In genomic region chr4:7477695-7478094, GRCh38 we compare ENCODE assay signal across 2 cellular contexts.
TF ChIP-seq lines count a peak whose summit lies in the region.

No MANE protein-coding gene starts in this region.

TF ChIP-seq in HepG2, 621 proteins besides CTCF, POLR2A, EP300 and RAD21:
- TF ChIP-seq ZNF24 (IDR thresholded peaks at IDR 0.05) (no peak), ZNF629 (CRISPR knock-in tag; conservative IDR thresholded peaks at IDR 0.05) (peak; percentile 79)

TF ChIP-seq in K562, 482 proteins besides CTCF, POLR2A, EP300 and RAD21:
- TF ChIP-seq RBM25 (IDR thresholded peaks at IDR 0.05; ENCODE audit: low read depth, low read length, severe bottlenecking) (peak; percentile 84), ZNF740 (CRISPR knock-in tag; IDR thresholded peaks at IDR 0.05) (no peak), ZNF740 (tag; IDR thresholded peaks at IDR 0.05) (no peak)
